Comparison of ENCODE assay signal across 22 cellular contexts in the genomic region with DNA sequence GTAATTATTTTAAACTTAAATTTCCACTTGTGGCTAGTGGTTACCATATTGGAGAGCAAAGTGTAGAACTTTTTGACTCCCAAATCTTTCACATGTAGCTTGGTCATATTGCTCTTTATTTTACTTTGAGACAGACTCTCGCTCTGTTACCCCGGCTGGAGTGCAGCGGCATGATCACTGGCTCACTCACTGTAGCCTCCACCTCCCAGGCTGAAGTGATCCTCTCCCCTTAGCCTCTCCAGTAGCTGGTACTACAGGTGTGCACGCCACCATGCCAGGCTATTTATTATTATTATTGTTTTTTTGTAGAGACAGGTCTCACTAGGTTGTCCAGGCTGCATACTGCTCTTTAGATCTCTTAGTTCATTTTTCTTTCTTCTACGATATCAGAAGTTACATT. TPM values are rescaled to one million over a fixed set of nuclear protein-coding genes. Genes with fewer than 3 reads are reported as not detected.
DNase-seq lines count a peak whose midpoint lies in the region; ATAC-seq and TF ChIP-seq lines count a peak whose summit lies in the region.
"Had no signal": no experiment of that assay in that cellular context is flagged by ENCODE, and none has a peak within 500 bp of the region (broad histone marks: within the 10 kb centered on the region; RNA-seq: fewer than 3 reads in every experiment).

No MANE protein-coding gene starts in this region.

- DNase-seq in cardiac muscle cell (ENCODE audit: low read depth in 1 of 2, low spot score in 1 of 2) (no peak), right cardiac atrium (no peak), MCF 10A (ENCODE audit: unreplicated experiment) (no peak), natural killer cell (no peak), tibial artery (no peak)
- DNase-seq in activated CD4-positive, alpha-beta T cell treated with anti-CD3 and anti-CD28 coated beads, Interleukin-2, amount 50 U/mL, for 4 hours = no peak
- DNase-seq: 8988T; activated gamma-delta T cell; anterior cingulate cortex; dorsolateral prefrontal cortex; H9; MG63; naive B cell; NCI-H1930; NCI-H526 treated with DMSO at 0.1 percent for 48 hours; retina; stimulated activated CD4-positive, alpha-beta T cell treated with anti-CD3 and anti-CD28 coated beads, Interleukin-1b, Interleukin-23, amount 100 ng/mL, for 48 hours; T-helper 1 cell had no signal

- no peaks in the 10 kb centered on the region for H3K36me3 ChIP-seq in cardiac muscle cell
- H3K36me3 ChIP-seq in tibial artery = no peaks in the 10 kb centered on the region

- no peak for TF ChIP-seq CTCF in cardiac muscle cell (IDR thresholded peaks at IDR 0.05; ENCODE audit: low read depth, low read length)
- no peak for TF ChIP-seq CTCF in MCF 10A (IDR thresholded peaks at IDR 0.05; ENCODE audit: unreplicated experiment)
- TF ChIP-seq CTCF in natural killer cell (IDR thresholded peaks at IDR 0.05) = no peak
- no peak for TF ChIP-seq CTCF in tibial artery (IDR thresholded peaks at IDR 0.05)

- WGBS in right cardiac atrium = 92% methylated on average over 5 of the region's 5 CpGs

- H3K4me3 Mint-ChIP-seq in MCF 10A (ENCODE audit: unreplicated experiment) = peak overlapping the region; percentile 28
- peak overlapping the region; percentile 74 for H3K4me3 Mint-ChIP-seq in natural killer cell
- H3K4me3 Mint-ChIP-seq: H9, WTC11 had no signal

- H3K9me3 ChIP-seq in cardiac muscle cell (ENCODE audit: low read depth) (no peaks in the 10 kb centered on the region), right cardiac atrium (ENCODE audit: control insufficient read depth, low read length) (no peaks in the 10 kb centered on the region), tibial artery (no peaks in the 10 kb centered on the region)
- H3K9me3 ChIP-seq: MG63 had no signal

- no peaks in the 10 kb centered on the region for H3K27me3 ChIP-seq in cardiac muscle cell
- no peaks in the 10 kb centered on the region for H3K27me3 ChIP-seq in right cardiac atrium (ENCODE audit: control insufficient read depth, insufficient read depth)
- H3K27me3 ChIP-seq in tibial artery = no peaks in the 10 kb centered on the region
- H3K27me3 ChIP-seq: dorsolateral prefrontal cortex, MG63 had no signal

- H3K27me3 Mint-ChIP-seq in MCF 10A (ENCODE audit: insufficient read depth, unreplicated experiment) (no peaks in the 10 kb centered on the region), natural killer cell (ENCODE audit: low read depth in 2 of 2) (no peaks in the 10 kb centered on the region)

- H3K36me3 Mint-ChIP-seq in MCF 10A (ENCODE audit: insufficient read depth, unreplicated experiment) (peaks cover 29% of the 10 kb centered on the region), natural killer cell (peaks cover 7% of the 10 kb centered on the region)
- H3K36me3 Mint-ChIP-seq: WTC11 had no signal

- H3K9me3 Mint-ChIP-seq in MCF 10A (ENCODE audit: unreplicated experiment) (no peaks in the 10 kb centered on the region), natural killer cell (no peaks in the 10 kb centered on the region)
- H3K9me3 Mint-ChIP-seq: H9, naive B cell, WTC11 had no signal

- intact Hi-C loops in right cardiac atrium (cut with DNase I) (loop anchor here in 3 of 4 donors (10.0 kb wide), 5 partner anchors 162 to 292 kb away; no protein-coding TSS in a partner anchor), MCF 10A (cut with micrococcal nuclease) (loop anchor here (5.0 kb wide), 2 partner anchors 59 to 289 kb away; no protein-coding TSS in a partner anchor), natural killer cell (cut with micrococcal nuclease) (no loop called here), tibial artery (cut with DNase I; ENCODE audit: low total_unique reads) (loop anchor here (5.0 kb wide), 1 partner anchor 289 kb away; no protein-coding TSS in a partner anchor)

- POLR2A ChIA-PET in MCF 10A (lab: Yijun Ruan, JAX) = interaction anchor here (1.1 to 4.5 kb wide), 8 partner anchors 11 to 232 kb away, joined by 3 to 39 read pairs (median 29); no protein-coding TSS in a partner anchor

- H3K27ac Mint-ChIP-seq in MCF 10A (ENCODE audit: low read depth, unreplicated experiment) (no peak overlapping the region), natural killer cell (peak overlapping the region; percentile 82 to 93)

- H3K4me1 ChIP-seq in cardiac muscle cell (ENCODE audit: low read depth) = peaks cover 49% of the 10 kb centered on the region
- peaks cover 12% of the 10 kb centered on the region for H3K4me1 ChIP-seq in right cardiac atrium (ENCODE audit: control insufficient read depth, insufficient read depth, low read length)
- peaks cover 0 to 74% (median 23%) of the 10 kb centered on the region in 4 donors for H3K4me1 ChIP-seq in tibial artery

- H3K4me3 ChIP-seq in cardiac muscle cell = no peak overlapping the region
- no peak overlapping the region for H3K4me3 ChIP-seq in right cardiac atrium (ENCODE audit: low read length)
- peak overlapping the region in 1 of 2 donors; percentile 81 for H3K4me3 ChIP-seq in tibial artery
- H3K4me3 ChIP-seq: dorsolateral prefrontal cortex had no signal

- BruUV-seq in MCF 10A (replicated peaks; lab: Mats Ljungman, UMichigan) = no TSS peak

- ATAC-seq in right cardiac atrium (no peak), natural killer cell (no peak), GM21423 (IDR thresholded peaks at IDR 0.05; ENCODE audit: unreplicated experiment) (no peak), GM19455 (IDR thresholded peaks at IDR 0.05; ENCODE audit: unreplicated experiment) (no peak)
- ATAC-seq: left lobe of liver, WTC11 had no signal

- CTCF ChIA-PET in MCF 10A (lab: Yijun Ruan, JAX) = interaction anchor here (0.9 to 1.6 kb wide), 2 partner anchors 63 to 289 kb away, joined by 3 to 10 read pairs; no protein-coding TSS in a partner anchor

- H3K4me1 Mint-ChIP-seq in MCF 10A (ENCODE audit: insufficient read depth, unreplicated experiment) (peaks cover 33% of the 10 kb centered on the region), natural killer cell (peaks cover 67 to 69% of the 10 kb centered on the region in 2 donors)

- peak overlapping the region; percentile 40 for H3K27ac ChIP-seq in cardiac muscle cell
- H3K27ac ChIP-seq in right cardiac atrium (ENCODE audit: low read length) = no peak overlapping the region
- peak overlapping the region; percentile 97 to 100 for H3K27ac ChIP-seq in tibial artery
- H3K27ac ChIP-seq: dorsolateral prefrontal cortex had no signal

RNA-seq across cellular contexts. Expression of a gene that starts 3.9 kb away (rescaled TPM):
- 56.8 and 62.3 TPM in 2 replicates for total RNA-seq in cardiac muscle cell
- 52.2 and 55.2 TPM in 2 replicates for polyA plus RNA-seq in cardiac muscle cell
- 100 to 1,000 TPM in 1 of 4 donors, 10 to 100 TPM in 3; 82.9 to 117 (median 84.9) TPM for total RNA-seq in right cardiac atrium
- polyA plus RNA-seq in right cardiac atrium = 15.8 TPM
- total RNA-seq in MCF 10A (2022) = 149 TPM in 2 replicates
- 100 to 1,000 TPM; 154 to 214 (median 206) TPM for total RNA-seq in natural killer cell
